ENCODE assay signal across 18 cellular contexts in genomic region chr6:137640086-137640485, GRCh38.
DNase-seq lines count a peak whose midpoint lies in the region; ATAC-seq, FAIRE-seq and TF ChIP-seq lines count a peak whose summit lies in the region.
"Had no signal": no experiment of that assay in that cellular context is flagged by ENCODE, and none has a peak within 500 bp of the region (broad histone marks: within the 10 kb centered on the region; RNA-seq: fewer than 3 reads in every experiment).

No MANE protein-coding gene starts in this region.

- DNase-seq in Ammon's horn (ENCODE audit: low spot score) (peak; percentile 68), DND-41 (no peak), GM12878 (ENCODE audit: low read depth, low spot score) (no peak), midbrain (lab: John Stamatoyannopoulos, UW) (peak; percentile 16), RCC 7860 (ENCODE audit: low spot score) (no peak), GM23338 (ENCODE audit: low spot score) (no peak), NCI-H446 (lab: John Stamatoyannopoulos, UW) (no peak)
- DNase-seq: CD8-positive, alpha-beta T cell; COR-L47; DMS153; DMS79 treated with DMSO at 0.1 percent for 48 hours; GDM1; GOT3; H9 had no signal

- POLR2A ChIA-PET in GM12878 (lab: Charles Lee) = interaction anchor here (0.5 to 1.1 kb wide), 2 partner anchors 292 to 478 kb away, joined by 3 read pairs; no protein-coding TSS in a partner anchor

- no peaks in the 10 kb centered on the region for H3K9me3 Mint-ChIP-seq in GM23338
- H3K9me3 Mint-ChIP-seq: CD14-positive monocyte; CD8-positive, alpha-beta T cell; H9; IgD-negative memory B cell had no signal

- H3K4me2 ChIP-seq in DND-41 (ENCODE audit: insufficient read depth, low read length) = no peak overlapping the region
- no peak overlapping the region for H3K4me2 ChIP-seq in GM12878 (ENCODE audit: control insufficient read depth, insufficient read depth)
- H3K4me2 ChIP-seq in GM23338 = no peak overlapping the region
- H3K4me2 ChIP-seq: A549 had no signal

- SMC1A ChIA-PET in GM12878 (lab: Charles Lee; ENCODE audit: uncharacterized antibody, unreplicated experiment) = interaction anchor here (0.6 to 2.7 kb wide), 9 partner anchors 12 to 565 kb away, joined by 3 to 20 read pairs (median 4); no protein-coding TSS in a partner anchor

- TF ChIP-seq EP300 in GM12878 (IDR thresholded peaks at IDR 0.05; ENCODE audit: borderline replicate concordance in 1 of 2, control insufficient read depth in 1 of 2, low read depth in 2 of 2, low read length in 2 of 2) = no peak

- no peaks in the 10 kb centered on the region for H3K27me3 Mint-ChIP-seq in GM23338 (ENCODE audit: insufficient read depth, low read depth, poor library complexity)

- no peaks in the 10 kb centered on the region for H3F3A ChIP-seq in GM23338 (replicated peaks; ENCODE audit: low read depth)

- no peak overlapping the region for H3K4me3 ChIP-seq in DND-41 (ENCODE audit: low read depth in 1 of 2, low read length in 2 of 2)
- H3K4me3 ChIP-seq in GM12878 = no peak overlapping the region
- no peak overlapping the region for H3K4me3 ChIP-seq in GM23338
- H3K4me3 ChIP-seq: A549 had no signal

- RAD21 ChIA-PET in GM12878 (lab: Charles Lee; ENCODE audit: unreplicated experiment) = interaction anchor here (0.6 to 2.6 kb wide), 5 partner anchors 19 to 563 kb away, joined by 3 to 15 read pairs (median 3); no protein-coding TSS in a partner anchor

- no peak overlapping the region for H3K9ac ChIP-seq in DND-41 (ENCODE audit: low read depth, low read length)
- no peak overlapping the region for H3K9ac ChIP-seq in GM12878 (ENCODE audit: control insufficient read depth, insufficient read depth, low read length)

- H3K36me3 ChIP-seq in DND-41 (ENCODE audit: insufficient read depth, low read length) (no peaks in the 10 kb centered on the region), GM12878 (ENCODE audit: control insufficient read depth in 2 of 2, insufficient read depth in 2 of 2, low read length in 1 of 2) (no peaks in the 10 kb centered on the region), GM23338 (ENCODE audit: insufficient read depth) (no peaks in the 10 kb centered on the region)

- H3K9me3 ChIP-seq in DND-41 (ENCODE audit: insufficient read depth, low read length, severe bottlenecking) (no peaks in the 10 kb centered on the region), GM12878 (replicated peaks; ENCODE audit: control insufficient read depth, insufficient read depth, low read length) (no peaks in the 10 kb centered on the region; the same call in 1 of the 3 replicates)
- H3K9me3 ChIP-seq: A549 had no signal

- FAIRE-seq in GM12878 (lab: Jason Lieb, UNC) = no peak
- no peak for FAIRE-seq in RCC 7860 (lab: Jason Lieb, UNC)
- FAIRE-seq: A549, D721Med had no signal

- in situ Hi-C loops in GM12878 (cut with MboI) = loop anchor here (5.0 kb wide), 1 partner anchor 548 kb away; no protein-coding TSS in a partner anchor

- H3K36me3 Mint-ChIP-seq in GM23338 (ENCODE audit: low read depth) = no peaks in the 10 kb centered on the region
- H3K36me3 Mint-ChIP-seq: CD14-positive monocyte; CD8-positive, alpha-beta T cell; IgD-negative memory B cell had no signal

- H3K4me3 Mint-ChIP-seq in GM23338 = no peak overlapping the region
- H3K4me3 Mint-ChIP-seq: CD14-positive monocyte; CD8-positive, alpha-beta T cell; H9; IgD-negative memory B cell had no signal

- TF ChIP-seq POLR2A in GM12878 (IDR thresholded peaks at IDR 0.05; ENCODE audit: low read depth, low read length) = no peak

- H2AFZ ChIP-seq in DND-41 (ENCODE audit: low read depth, low read length) = no peak overlapping the region
- H2AFZ ChIP-seq in GM12878 (ENCODE audit: control insufficient read depth, low read depth, low read length) = no peak overlapping the region
- no peak overlapping the region for H2AFZ ChIP-seq in GM23338

- ATAC-seq in DND-41 (ENCODE audit: insufficient read depth, low read depth) = no peak
- no peak for ATAC-seq in GM12878
- no peak for ATAC-seq in GM23338
- ATAC-seq: A549; CD8-positive, alpha-beta T cell had no signal

- H3K27ac ChIP-seq in DND-41 (ENCODE audit: low read length) (peak overlapping the region; percentile 35; the same call in 1 of the 2 replicates), GM12878 (ENCODE audit: control insufficient read depth, insufficient read depth) (no peak overlapping the region), GM23338 (ENCODE audit: low read depth) (no peak overlapping the region)
- H3K27ac ChIP-seq: A549 had no signal

- TF ChIP-seq RAD21 in GM12878 (IDR thresholded peaks at IDR 0.05; ENCODE audit: insufficient read depth, low read depth, low read length) = no peak

- TF ChIP-seq CTCF in DND-41 (IDR thresholded peaks at IDR 0.05; ENCODE audit: borderline replicate concordance, extremely low read depth, low read length, poor library complexity, severe bottlenecking) (no peak), GM12878 (IDR thresholded peaks at IDR 0.05 in 2 of 3, conservative IDR thresholded peaks at IDR 0.05 in 1 of 3; ENCODE audit: control insufficient read depth in 2 of 3, extremely low read depth in 1 of 3, insufficient read depth in 1 of 3, low read depth in 3 of 3, low read length in 3 of 3) (no peak), GM23338 (conservative IDR thresholded peaks at IDR 0.05; ENCODE audit: low read depth in 2 of 2) (no peak)

- intact Hi-C loops in GM12878 (cut with micrococcal nuclease; ENCODE audit: unreplicated experiment) = loop anchor here (2.0 to 5.0 kb wide), 5 partner anchors 51 to 545 kb away; no protein-coding TSS in a partner anchor

- H3K27me3 ChIP-seq in DND-41 (ENCODE audit: insufficient read depth, low read length, poor library complexity) (no peaks in the 10 kb centered on the region), GM12878 (replicated peaks in 1 of 2; ENCODE audit: control insufficient read depth in 2 of 2, insufficient read depth in 2 of 2, low read length in 1 of 2) (no peaks in the 10 kb centered on the region), GM23338 (ENCODE audit: insufficient read depth) (no peaks in the 10 kb centered on the region)

- H3K4me1 ChIP-seq in DND-41 (ENCODE audit: insufficient read depth, low read length) = peaks cover 60% of the 10 kb centered on the region
- peaks cover 27% of the 10 kb centered on the region for H3K4me1 ChIP-seq in GM12878 (ENCODE audit: control insufficient read depth, insufficient read depth, low read length)
- H3K4me1 ChIP-seq in GM23338 (ENCODE audit: insufficient read depth) = no peaks in the 10 kb centered on the region

- no peak overlapping the region for H3K27ac Mint-ChIP-seq in GM23338
- H3K27ac Mint-ChIP-seq: CD14-positive monocyte; CD8-positive, alpha-beta T cell; H9; IgD-negative memory B cell had no signal

- no peaks in the 10 kb centered on the region for H4K20me1 ChIP-seq in DND-41 (ENCODE audit: insufficient read depth, low read length)
- no peaks in the 10 kb centered on the region for H4K20me1 ChIP-seq in GM12878 (ENCODE audit: control insufficient read depth, insufficient read depth)
- no peaks in the 10 kb centered on the region for H4K20me1 ChIP-seq in GM23338 (replicated peaks; ENCODE audit: insufficient read depth)

- CTCF ChIA-PET in GM12878 (lab: Yijun Ruan, JAX) = interaction anchor here (0.7 to 4.1 kb wide), 7 partner anchors 13 to 563 kb away, joined by 3 to 25 read pairs (median 8); no protein-coding TSS in a partner anchor

- no peaks in the 10 kb centered on the region for H3K4me1 Mint-ChIP-seq in GM23338
- H3K4me1 Mint-ChIP-seq: H9 had no signal

- WGBS in GM12878 (ENCODE audit: insufficient coverage, insufficient replicate concordance, low lambda C conversion rate, missing lambda C conversion rate) = 95% methylated on average over 7 of the region's 7 CpGs

- peaks cover under 1% of the 10 kb centered on the region; the same call in 1 of the 2 replicates for H3K9me2 ChIP-seq in GM23338 (ENCODE audit: insufficient read depth)

- no peaks in the 10 kb centered on the region for H3K79me2 ChIP-seq in DND-41 (ENCODE audit: insufficient read depth, low read length)
- no peaks in the 10 kb centered on the region for H3K79me2 ChIP-seq in GM12878 (ENCODE audit: control insufficient read depth, insufficient read depth, low read length)
- H3K79me2 ChIP-seq in GM23338 (replicated peaks; ENCODE audit: insufficient read depth) = no peaks in the 10 kb centered on the region

- BruUV-seq in GM12878 (replicated peaks; lab: Mats Ljungman, UMichigan) = no TSS peak

TF ChIP-seq in GM12878, 131 proteins besides CTCF, POLR2A, EP300 and RAD21:
- TF ChIP-seq ZBTB33 (IDR thresholded peaks at IDR 0.05) (0 out of 2 replicates have a peak, but pooled peaks have one; percentile 22), RCOR1 (conservative IDR thresholded peaks at IDR 0.05; ENCODE audit: low read depth, low read length) (no peak)

TF ChIP-seq in GM23338, 12 proteins besides CTCF, POLR2A, EP300 and RAD21 (continues in another document):
- TF ChIP-seq POLR2AphosphoS5 (IDR thresholded peaks at IDR 0.05; ENCODE audit: low read depth) (no peak), STAT1 (IDR thresholded peaks at IDR 0.05; ENCODE audit: unreplicated experiment) (no peak), NANOG (IDR thresholded peaks at IDR 0.05; ENCODE audit: borderline replicate concordance) (no peak), ZNF331 (CRISPR knock-in tag; IDR thresholded peaks at IDR 0.05; ENCODE audit: low read depth) (no peak), EZH2phosphoT487 (IDR thresholded peaks at IDR 0.05; ENCODE audit: unreplicated experiment) (no peak), ZNF114 (CRISPR knock-in tag; IDR thresholded peaks at IDR 0.05) (no peak)
- TF ChIP-seq, protein P1, sequence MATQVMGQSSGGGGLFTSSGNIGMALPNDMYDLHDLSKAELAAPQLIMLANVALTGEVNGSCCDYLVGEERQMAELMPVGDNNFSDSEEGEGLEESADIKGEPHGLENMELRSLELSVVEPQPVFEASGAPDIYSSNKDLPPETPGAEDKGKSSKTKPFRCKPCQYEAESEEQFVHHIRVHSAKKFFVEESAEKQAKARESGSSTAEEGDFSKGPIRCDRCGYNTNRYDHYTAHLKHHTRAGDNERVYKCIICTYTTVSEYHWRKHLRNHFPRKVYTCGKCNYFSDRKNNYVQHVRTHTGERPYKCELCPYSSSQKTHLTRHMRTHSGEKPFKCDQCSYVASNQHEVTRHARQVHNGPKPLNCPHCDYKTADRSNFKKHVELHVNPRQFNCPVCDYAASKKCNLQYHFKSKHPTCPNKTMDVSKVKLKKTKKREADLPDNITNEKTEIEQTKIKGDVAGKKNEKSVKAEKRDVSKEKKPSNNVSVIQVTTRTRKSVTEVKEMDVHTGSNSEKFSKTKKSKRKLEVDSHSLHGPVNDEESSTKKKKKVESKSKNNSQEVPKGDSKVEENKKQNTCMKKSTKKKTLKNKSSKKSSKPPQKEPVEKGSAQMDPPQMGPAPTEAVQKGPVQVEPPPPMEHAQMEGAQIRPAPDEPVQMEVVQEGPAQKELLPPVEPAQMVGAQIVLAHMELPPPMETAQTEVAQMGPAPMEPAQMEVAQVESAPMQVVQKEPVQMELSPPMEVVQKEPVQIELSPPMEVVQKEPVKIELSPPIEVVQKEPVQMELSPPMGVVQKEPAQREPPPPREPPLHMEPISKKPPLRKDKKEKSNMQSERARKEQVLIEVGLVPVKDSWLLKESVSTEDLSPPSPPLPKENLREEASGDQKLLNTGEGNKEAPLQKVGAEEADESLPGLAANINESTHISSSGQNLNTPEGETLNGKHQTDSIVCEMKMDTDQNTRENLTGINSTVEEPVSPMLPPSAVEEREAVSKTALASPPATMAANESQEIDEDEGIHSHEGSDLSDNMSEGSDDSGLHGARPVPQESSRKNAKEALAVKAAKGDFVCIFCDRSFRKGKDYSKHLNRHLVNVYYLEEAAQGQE (IDR thresholded peaks at IDR 0.05; ENCODE audit: unreplicated experiment) = no peak

Comparison
In these comparisons a context has a peak if more than half of its experiments do, and no peak if none do; other contexts are left out.
1. DNase-seq: peak in Ammon's horn (single experiment) and midbrain (single experiment); none in DND-41 (single experiment), GM12878 (single experiment), RCC 7860 (single experiment), GM23338 (single experiment) and NCI-H446 (0 of 2).